In the genomic region with DNA sequence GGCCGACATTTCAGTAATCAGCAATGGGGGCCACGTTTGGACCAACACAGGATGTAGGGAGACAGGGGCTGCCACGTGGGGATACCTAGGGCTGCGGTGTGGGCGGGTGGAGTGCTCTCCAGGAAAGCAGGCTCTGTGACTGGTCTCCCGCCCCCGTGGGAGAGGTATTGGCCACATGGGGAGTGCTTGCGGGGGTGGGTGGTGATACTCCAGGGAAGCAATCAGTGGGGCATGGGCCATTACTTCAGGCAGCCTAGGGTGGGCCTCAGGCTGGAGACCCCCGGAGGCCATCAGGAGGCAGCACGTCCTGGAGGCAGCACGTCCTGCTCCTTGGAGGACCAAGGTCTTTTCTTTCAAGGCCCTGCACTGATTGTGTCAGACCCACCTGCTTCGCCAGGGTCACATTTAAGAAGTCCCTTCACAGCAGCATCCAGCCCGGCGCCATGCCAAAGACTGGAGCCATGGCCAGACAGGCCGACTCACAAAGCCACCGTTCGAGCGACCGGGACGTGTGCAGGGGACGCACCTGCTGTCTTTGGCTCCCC, we compare ENCODE assay signal across 1 cellular context.
TF ChIP-seq lines count a peak whose summit lies in the region.

No MANE protein-coding gene starts in this region.

TF ChIP-seq in K562, 482 proteins besides CTCF, POLR2A, EP300 and RAD21:
- TF ChIP-seq EGR1 (conservative IDR thresholded peaks at IDR 0.05), result peak; percentile 72
- TF ChIP-seq, protein P1, sequence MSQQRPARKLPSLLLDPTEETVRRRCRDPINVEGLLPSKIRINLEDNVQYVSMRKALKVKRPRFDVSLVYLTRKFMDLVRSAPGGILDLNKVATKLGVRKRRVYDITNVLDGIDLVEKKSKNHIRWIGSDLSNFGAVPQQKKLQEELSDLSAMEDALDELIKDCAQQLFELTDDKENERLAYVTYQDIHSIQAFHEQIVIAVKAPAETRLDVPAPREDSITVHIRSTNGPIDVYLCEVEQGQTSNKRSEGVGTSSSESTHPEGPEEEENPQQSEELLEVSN (IDR thresholded peaks at IDR 0.05; ENCODE audit: borderline replicate concordance in 1 of 2, extremely low read depth in 1 of 2, insufficient read depth in 1 of 2, insufficient read length in 1 of 2, low read depth in 1 of 2, low read length in 1 of 2, poor library complexity in 1 of 2, severe bottlenecking in 1 of 2), result no peak
